24 cellular contexts compared by ENCODE assay signal in genomic region chr1:70284366-70284765, GRCh38.
"Had no signal": no experiment of that assay in that cellular context is flagged by ENCODE, and none has a peak within 500 bp of the region (broad histone marks: within the 10 kb centered on the region; RNA-seq: fewer than 3 reads in every experiment).

No MANE protein-coding gene starts in this region.

- H3K4me2 ChIP-seq: KMS-11 had no signal

- H3K27ac ChIP-seq: brain microvascular endothelial cell, KMS-11 had no signal

- ATAC-seq: activated CD4-positive, CD25-positive, alpha-beta regulatory T cell treated with anti-CD3 and anti-CD28 coated beads, Interleukin-2, amount 50 U/mL, for 24 hours; activated CD8-positive, alpha-beta T cell treated with anti-CD3 and anti-CD28 coated beads, Interleukin-2, amount 10 ng/mL, durations not matched to agents 7 days and 5 days had no signal

- H3K9ac ChIP-seq: KMS-11 had no signal

- H3K27me3 ChIP-seq: brain microvascular endothelial cell had no signal

- DNase-seq: activated CD4-positive, alpha-beta T cell treated with anti-CD3 and anti-CD28 coated beads for 48 hours; activated CD4-positive, alpha-beta T cell treated with anti-CD3 and anti-CD28 coated beads, Interleukin-2, amount 50 U/mL, for 4 hours; activated CD8-positive, alpha-beta memory T cell treated with anti-CD3 and anti-CD28 coated beads, Interleukin-2, amount 50 U/mL, for 48 hours; activated CD8-positive, alpha-beta T cell treated with anti-CD3 and anti-CD28 coated beads, Interleukin-2, amount 10 ng/mL, durations not matched to agents 7 days and 5 days; activated effector memory CD4-positive, alpha-beta T cell treated with anti-CD3 and anti-CD28 coated beads, Interleukin-2, amount 50 U/mL, for 16 hours; activated naive CD4-positive, alpha-beta T cell treated with Interleukin-2 at 50 U/mL for 16 hours; activated naive CD8-positive, alpha-beta T cell treated with anti-CD3 and anti-CD28 coated beads for 36 hours; activated T-cell treated with anti-CD3 and anti-CD28 coated beads, Interleukin-2, amount 50 U/mL, for 24 hours; brain microvascular endothelial cell; caudate nucleus; NCI-H1092; NCI-H1417 treated with DMSO at 0.1 percent for 48 hours; NCI-H1694; NCI-H2029; NCI-H2107; NCI-H2171 treated with DMSO at 0.1 percent for 48 hours; NCI-H345; NCI-H510A; NCI-H526 treated with DMSO at 0.1 percent for 48 hours; NCI-H82; RPMI8226; SHP77 had no signal
